Comparison of ENCODE assay signal across 14 cellular contexts in the genomic region with DNA sequence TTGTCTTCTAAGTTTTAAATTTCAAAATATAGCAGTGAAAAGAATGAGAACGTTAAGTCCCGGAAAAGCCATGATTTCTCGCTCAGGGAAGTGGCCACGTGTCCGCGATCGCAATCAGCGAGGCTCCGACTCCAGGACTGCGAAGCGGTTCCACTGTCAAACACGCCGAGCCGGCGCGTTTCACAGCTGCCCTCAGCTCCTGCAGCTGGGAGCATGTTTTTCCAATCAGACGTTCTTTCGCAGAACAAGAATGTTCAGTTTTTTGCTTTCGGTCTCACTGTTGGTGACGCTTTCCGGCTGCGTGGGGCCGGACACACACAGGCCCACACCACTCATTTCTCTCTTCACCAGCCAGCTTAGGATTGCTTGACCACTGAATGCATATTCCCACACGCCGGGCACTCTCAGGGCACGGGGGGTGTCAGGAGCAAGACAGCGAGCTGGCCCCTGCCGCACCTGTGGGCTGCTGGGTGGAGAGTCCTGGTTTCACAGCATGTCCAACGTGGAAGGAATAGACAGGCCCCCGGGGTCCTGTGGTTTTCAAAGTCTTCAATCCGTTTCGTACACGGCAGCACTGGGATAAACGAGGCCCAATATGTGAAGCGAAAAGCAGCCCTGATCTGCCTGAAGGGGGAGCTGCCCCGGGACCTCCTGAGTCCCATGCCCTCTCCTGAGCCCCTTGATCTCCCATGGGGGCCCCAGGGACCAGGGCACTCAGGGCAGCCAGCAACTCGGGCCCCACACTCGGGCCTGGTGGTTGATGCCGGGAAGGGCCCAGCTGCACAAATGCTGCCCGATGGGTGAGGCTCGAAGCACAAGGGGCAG. TPM values are rescaled to one million over a fixed set of nuclear protein-coding genes. Genes with fewer than 3 reads are reported as not detected.
DNase-seq lines count a peak whose midpoint lies in the region; ATAC-seq and TF ChIP-seq lines count a peak whose summit lies in the region.
"Had no signal": no experiment of that assay in that cellular context is flagged by ENCODE, and none has a peak within 500 bp of the region (broad histone marks: within the 10 kb centered on the region; RNA-seq: fewer than 3 reads in every experiment).

No MANE protein-coding gene starts in this region.

- H3K36me3 ChIP-seq in breast epithelium (no peaks in the 10 kb centered on the region), uterus (no peaks in the 10 kb centered on the region)

- H3K27me3 ChIP-seq in breast epithelium (no peaks in the 10 kb centered on the region), foreskin keratinocyte (peaks cover 49% of the 10 kb centered on the region), uterus (no peaks in the 10 kb centered on the region)

- H3K36me3 Mint-ChIP-seq in MCF 10A (ENCODE audit: insufficient read depth, unreplicated experiment) (no peaks in the 10 kb centered on the region), nephron (ENCODE audit: low read depth) (no peaks in the 10 kb centered on the region), natural killer cell (no peaks in the 10 kb centered on the region)
- H3K36me3 Mint-ChIP-seq: brain had no signal

- H3K4me1 Mint-ChIP-seq in MCF 10A (ENCODE audit: insufficient read depth, unreplicated experiment) (no peaks in the 10 kb centered on the region), nephron (peaks cover 55% of the 10 kb centered on the region), natural killer cell (no peaks in the 10 kb centered on the region)

- H3K9me3 Mint-ChIP-seq in MCF 10A (ENCODE audit: unreplicated experiment) = no peaks in the 10 kb centered on the region
- H3K9me3 Mint-ChIP-seq in nephron = no peaks in the 10 kb centered on the region
- no peaks in the 10 kb centered on the region for H3K9me3 Mint-ChIP-seq in natural killer cell

- no peak overlapping the region for H3K4me3 Mint-ChIP-seq in MCF 10A (ENCODE audit: unreplicated experiment)
- H3K4me3 Mint-ChIP-seq in nephron = no peak overlapping the region
- H3K4me3 Mint-ChIP-seq in natural killer cell = no peak overlapping the region

- intact Hi-C loops in breast epithelium (cut with DNase I; ENCODE audit: low total_unique reads) (no loop called here), MCF 10A (cut with micrococcal nuclease) (no loop called here), uterus (cut with DNase I; ENCODE audit: low total_unique reads) (no loop called here), natural killer cell (cut with micrococcal nuclease) (no loop called here)

- H3K27ac Mint-ChIP-seq in MCF 10A (ENCODE audit: low read depth, unreplicated experiment) (no peak overlapping the region), nephron (peak overlapping the region; percentile 44 to 75 (median 52)), natural killer cell (no peak overlapping the region)

- no peak for TF ChIP-seq POLR2A in breast epithelium (IDR thresholded peaks at IDR 0.05)
- TF ChIP-seq POLR2A in uterus (IDR thresholded peaks at IDR 0.05) = no peak

- CTCF ChIA-PET in MCF 10A (lab: Yijun Ruan, JAX) = interaction anchor here (0.8 kb wide), 1 partner anchor 15 kb away, joined by 3 read pairs; no protein-coding TSS in a partner anchor

- ATAC-seq in foreskin keratinocyte (no peak), natural killer cell (no peak)

- POLR2A ChIA-PET in MCF 10A (lab: Yijun Ruan, JAX) = interaction anchor here (0.6 kb wide), 1 partner anchor 246 kb away, joined by 3 read pairs; no protein-coding TSS in a partner anchor

- TF ChIP-seq CTCF in breast epithelium (IDR thresholded peaks at IDR 0.05) = no peak
- no peak for TF ChIP-seq CTCF in MCF 10A (IDR thresholded peaks at IDR 0.05; ENCODE audit: unreplicated experiment)
- TF ChIP-seq CTCF in foreskin keratinocyte (conservative IDR thresholded peaks at IDR 0.05) = peak; percentile 17
- peak in 1 of 3 experiments; percentile 23 for TF ChIP-seq CTCF in nephron (IDR thresholded peaks at IDR 0.05; ENCODE audit: unreplicated experiment in 3 of 3)
- TF ChIP-seq CTCF in uterus (IDR thresholded peaks at IDR 0.05) = no peak
- no peak for TF ChIP-seq CTCF in natural killer cell (IDR thresholded peaks at IDR 0.05)

- no peaks in the 10 kb centered on the region for H3K27me3 Mint-ChIP-seq in MCF 10A (ENCODE audit: insufficient read depth, unreplicated experiment)
- peaks cover 15% of the 10 kb centered on the region for H3K27me3 Mint-ChIP-seq in nephron (ENCODE audit: low read depth)
- peaks cover 3 to 33% of the 10 kb centered on the region in 2 donors for H3K27me3 Mint-ChIP-seq in natural killer cell (ENCODE audit: low read depth in 2 of 2)

- peak overlapping the region; percentile 67 to 94 for H3K27ac ChIP-seq in breast epithelium
- no peak overlapping the region for H3K27ac ChIP-seq in foreskin keratinocyte
- H3K27ac ChIP-seq in uterus = peak overlapping the region; percentile 73 to 77

- DNase-seq in breast epithelium (ENCODE audit: low spot score in 2 of 2) = no peak
- no peak for DNase-seq in MCF 10A (ENCODE audit: unreplicated experiment)
- DNase-seq in foreskin keratinocyte = no peak
- peak; percentile 71 to 74 for DNase-seq in uterus
- DNase-seq in natural killer cell = no peak
- DNase-seq in GF-D8 (lab: John Stamatoyannopoulos, UW) = no peak
- no peak for DNase-seq in NCI-H774 (lab: John Stamatoyannopoulos, UW)
- DNase-seq: EL, HCEC 1CT, NCI-H1092, nucleus accumbens, T1000 had no signal

- no TSS peak for BruUV-seq in MCF 10A (replicated peaks; lab: Mats Ljungman, UMichigan)

- H3K4me1 ChIP-seq in breast epithelium (no peaks in the 10 kb centered on the region), foreskin keratinocyte (no peaks in the 10 kb centered on the region), uterus (peaks cover 0 to 4% of the 10 kb centered on the region in 2 donors)

- H3K4me3 ChIP-seq in breast epithelium (peak overlapping the region in 1 of 3 donors; percentile 6), uterus (no peak overlapping the region)

- no peaks in the 10 kb centered on the region for H3K9me3 ChIP-seq in breast epithelium
- no peaks in the 10 kb centered on the region for H3K9me3 ChIP-seq in uterus

RNA-seq across cellular contexts. Expression of a gene that starts 47.3 kb away (rescaled TPM):
- 10 to 100 TPM; 48.3 to 62.9 (median 55.8) TPM for total RNA-seq in breast epithelium
- total RNA-seq in MCF 10A (2022) = 2.1 and 3.4 TPM in 2 replicates
- total RNA-seq in foreskin keratinocyte = 30.0 and 37.3 TPM in 2 replicates
- 26.2 and 32.3 TPM in 2 replicates for polyA plus RNA-seq in foreskin keratinocyte
- 100 to 1,000 TPM in 3 of 4 donors, 10 to 100 TPM in 1; 73.0 to 223 (median 152) TPM for total RNA-seq in uterus
- total RNA-seq in natural killer cell = 10 to 100 TPM; 12.3 to 22.3 (median 12.7) TPM

Comparison
In these comparisons a context has a peak if more than half of its experiments do, and no peak if none do; other contexts are left out.
1. DNase-seq: peak in uterus (2 of 2); none in breast epithelium (0 of 2), MCF 10A (single experiment), foreskin keratinocyte (0 of 2), natural killer cell (single experiment), GF-D8 (single experiment) and NCI-H774 (single experiment).
2. H3K27ac Mint-ChIP-seq: peak in nephron (3 of 3); none in MCF 10A (single experiment) and natural killer cell (0 of 2).